In the genomic region with DNA sequence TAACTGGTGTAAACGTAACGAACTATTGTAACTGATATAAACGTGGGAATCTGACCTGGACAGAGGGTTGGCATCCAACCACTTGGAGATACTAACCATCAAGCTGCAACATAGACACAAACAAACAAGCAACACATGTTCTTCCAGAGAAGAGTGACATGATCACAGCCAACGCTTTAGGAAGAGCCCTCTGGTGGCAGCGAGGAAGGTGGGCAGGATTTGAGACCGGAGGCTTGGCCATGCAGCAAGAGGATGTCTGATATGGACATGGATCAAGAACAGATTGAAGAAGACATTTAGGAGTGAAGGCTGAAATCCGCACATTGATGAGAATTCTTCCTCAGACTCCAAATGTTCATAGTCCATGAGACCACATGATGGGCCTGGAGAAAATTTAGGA, we compare ENCODE assay signal across 8 cellular contexts.
DNase-seq lines count a peak whose midpoint lies in the region; ATAC-seq and TF ChIP-seq lines count a peak whose summit lies in the region.

No MANE protein-coding gene starts in this region.

- in situ Hi-C loops in astrocyte of the spinal cord (cut with HindIII; ENCODE audit: low sequenced_read_pairs) = no loop called here

- ATAC-seq in GM18498 (IDR thresholded peaks at IDR 0.05; ENCODE audit: unreplicated experiment) = no peak
- ATAC-seq in stimulated activated naive CD8-positive, alpha-beta T cell treated with anti-CD3 and anti-CD28 coated beads, Interleukin-15, Interleukin-2, amounts not matched to agents 100 U/mL and 50 U/mL, for 24 hours = no peak

- peak; percentile 46; the same call in 1 of the 2 replicates for TF ChIP-seq CTCF in LNCAP (IDR thresholded peaks at IDR 0.05)
- peak; percentile 85 for TF ChIP-seq CTCF in astrocyte of the spinal cord (IDR thresholded peaks at IDR 0.05; ENCODE audit: low read depth, low read length)

- peak; percentile 69 for DNase-seq in EH (ENCODE audit: low read depth)
- DNase-seq in astrocyte of the spinal cord (ENCODE audit: low read depth, low spot score) = peak; percentile 48
- peak; percentile 69 for DNase-seq in left kidney (ENCODE audit: low read depth, low spot score)
- no peak for DNase-seq in stimulated activated naive CD8-positive, alpha-beta T cell treated with anti-CD3 and anti-CD28 coated beads, Interleukin-15, Interleukin-2, amounts not matched to agents 100 U/mL and 50 U/mL, for 24 hours
- DNase-seq in DMS153 treated with DMSO at 0.1 percent for 48 hours (lab: John Stamatoyannopoulos, UW; ENCODE audit: unreplicated experiment) = no peak
- no peak for DNase-seq in GOT3 (lab: John Stamatoyannopoulos, UW)

- H3K4me3 ChIP-seq in astrocyte of the spinal cord (ENCODE audit: low read depth, low read length) = no peak overlapping the region

Comparison
In these comparisons a context has a peak if more than half of its experiments do, and no peak if none do; other contexts are left out.
1. DNase-seq: peak in EH (single experiment), astrocyte of the spinal cord (single experiment) and left kidney (single experiment); none in stimulated activated naive CD8-positive, alpha-beta T cell treated with anti-CD3 and anti-CD28 coated beads, Interleukin-15, Interleukin-2, amounts not matched to agents 100 U/mL and 50 U/mL, for 24 hours (single experiment), DMS153 treated with DMSO at 0.1 percent for 48 hours (single experiment) and GOT3 (single experiment).